ENCODE assay signal across 23 cellular contexts in the genomic region with DNA sequence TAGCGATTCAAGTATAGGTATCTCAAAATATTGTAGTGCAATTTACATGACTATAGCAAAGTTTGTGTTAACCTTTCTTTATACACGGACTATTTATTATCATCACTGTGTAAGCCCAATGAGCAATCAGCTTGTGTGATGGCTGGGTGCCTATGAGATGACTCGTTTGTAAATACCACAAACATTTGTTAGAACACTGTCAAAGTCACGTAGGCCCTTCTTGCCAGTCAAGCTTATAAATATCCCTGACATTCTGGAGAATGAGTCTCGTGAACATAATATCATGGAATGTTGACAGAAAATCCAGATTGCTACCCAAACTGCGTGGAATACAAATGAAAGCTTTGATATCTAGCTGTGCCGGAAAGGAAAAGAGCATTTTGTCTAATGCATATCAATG.
A peak's percentile ranks its signal among the peaks of the same experiment; 100 is the strongest.
DNase-seq lines count a peak whose midpoint lies in the region; ATAC-seq and TF ChIP-seq lines count a peak whose summit lies in the region.
"Had no signal": no experiment of that assay in that cellular context is flagged by ENCODE, and none has a peak within 500 bp of the region (broad histone marks: within the 10 kb centered on the region; RNA-seq: fewer than 3 reads in every experiment).

No MANE protein-coding gene starts in this region.

- 78 to 88% methylated on average over 4 to 5 of the region's 7 CpGs for WGBS in mesodermal cell (ENCODE audit: insufficient coverage in 2 of 2), 2 experiments

- no peak for TF ChIP-seq CTCF in RWPE1 (conservative IDR thresholded peaks at IDR 0.05; ENCODE audit: low read depth)
- TF ChIP-seq CTCF in epithelial cell of proximal tubule (conservative IDR thresholded peaks at IDR 0.05; ENCODE audit: low read depth, low read length): no peak

- no peak for ATAC-seq in HG03442 (IDR thresholded peaks at IDR 0.05; ENCODE audit: unreplicated experiment)
- ATAC-seq: activated CD8-positive, alpha-beta memory T cell treated with anti-CD3 and anti-CD28 coated beads, Interleukin-2, amount 10 ng/mL, durations not matched to agents 7 days and 5 days; left cardiac atrium; naive thymus-derived CD8-positive, alpha-beta T cell; T-cell had no signal

- H3K4me3 ChIP-seq in epithelial cell of proximal tubule (ENCODE audit: low read depth, low read length) (no peak overlapping the region), mesodermal cell (ENCODE audit: extremely low read depth, insufficient read depth, low read length, poor library complexity, severe bottlenecking) (no peak overlapping the region)
- H3K4me3 ChIP-seq: BLaER1, GM23248, right atrium auricular region had no signal

- CTCF ChIA-PET in RWPE1 (lab: Yijun Ruan, JAX): no interaction called here

- H3K36me3 ChIP-seq in mesodermal cell (ENCODE audit: control insufficient read depth, insufficient read depth, low read length): no peaks in the 10 kb centered on the region
- H3K36me3 ChIP-seq: BLaER1, right atrium auricular region had no signal

- H3K9me3 ChIP-seq in mesodermal cell (ENCODE audit: control insufficient read depth, low read length): no peaks in the 10 kb centered on the region
- H3K9me3 ChIP-seq: BLaER1, right atrium auricular region had no signal

- H3K27ac ChIP-seq in RWPE1 (no peak overlapping the region), mesodermal cell (ENCODE audit: low read depth, low read length, severe bottlenecking) (peak overlapping the region; percentile 18)
- H3K27ac ChIP-seq: BLaER1, epithelial cell of prostate, GM23248, right atrium auricular region had no signal

- POLR2A ChIA-PET in RWPE1 (lab: Yijun Ruan, JAX; ENCODE audit: low non-redundant PET): no interaction called here

- DNase-seq in HK-2 (ENCODE audit: unreplicated experiment) (peak; percentile 15), RWPE1 (ENCODE audit: low spot score) (peak; percentile 8), epithelial cell of proximal tubule (ENCODE audit: low read depth) (peak; percentile 20), NCI-H1092 (lab: John Stamatoyannopoulos, UW) (no peak), hypothalamus (lab: John Stamatoyannopoulos, UW) (no peak)
- DNase-seq in activated CD4-positive, CD25-positive, alpha-beta regulatory T cell (lab: John Stamatoyannopoulos, UW): no peak
- DNase-seq: activated CD4-positive, alpha-beta T cell treated with anti-CD3 and anti-CD28 coated beads, Interleukin-2, amount 10 ng/mL, durations not matched to agents 24 days and 14 days; activated CD8-positive, alpha-beta memory T cell treated with anti-CD3 and anti-CD28 coated beads, Interleukin-2, amount 10 ng/mL, durations not matched to agents 7 days and 5 days; activated naive CD4-positive, alpha-beta T cell treated with anti-CD3 and anti-CD28 coated beads, Interleukin-2, amount 50 U/mL, for 16 hours; aorta; GM23248; left cardiac atrium; naive thymus-derived CD8-positive, alpha-beta T cell; NCI-H1436 treated with DMSO at 0.1 percent for 48 hours; NCI-H524 treated with DMSO at 0.1 percent for 48 hours; Right ventricle myocardium superior; stimulated activated CD4-positive, alpha-beta T cell treated with anti-CD3 and anti-CD28 coated beads, Interleukin-15, amount 100 ng/mL, for 24 hours; T-cell had no signal

- H3K4me1 ChIP-seq in mesodermal cell (ENCODE audit: control insufficient read depth, insufficient read depth, low read length, poor library complexity, severe bottlenecking): peaks cover 4% of the 10 kb centered on the region
- H3K4me1 ChIP-seq: BLaER1, right atrium auricular region had no signal

Comparison
In these comparisons a context has a peak if more than half of its experiments do, and no peak if none do; other contexts are left out.
1. DNase-seq: peak in HK-2 (single experiment), RWPE1 (single experiment) and epithelial cell of proximal tubule (single experiment); none in NCI-H1092 (single experiment), activated CD4-positive, CD25-positive, alpha-beta regulatory T cell (0 of 4) and hypothalamus (0 of 51).